ENCODE assay signal across 15 cellular contexts in genomic region chr16:3076577-3076976, GRCh38.
DNase-seq lines count a peak whose midpoint lies in the region; ATAC-seq and TF ChIP-seq lines count a peak whose summit lies in the region.
"Had no signal": no experiment of that assay in that cellular context is flagged by ENCODE, and none has a peak within 500 bp of the region (broad histone marks: within the 10 kb centered on the region; RNA-seq: fewer than 3 reads in every experiment).

No MANE protein-coding gene starts in this region.

- H3K36me3 Mint-ChIP-seq in activated T-cell treated with anti-CD3 and anti-CD28 coated beads, Interleukin-2, amount 50 U/mL, for 24 hours (ENCODE audit: low read depth): peaks cover 43% of the 10 kb centered on the region
- peaks cover 25% of the 10 kb centered on the region for H3K36me3 Mint-ChIP-seq in activated naive CD8-positive, alpha-beta T cell treated with anti-CD3 and anti-CD28 coated beads, Interleukin-2, amount 50 U/mL, for 24 hours (ENCODE audit: low read depth)
- H3K36me3 Mint-ChIP-seq in stimulated activated memory B cell treated with anti-CD40 and anti-IgM and Interleukin-4, amounts not matched to agents 10 μg/mL and 1 μg/mL and 100 μg/mL, for 72 hours: no peaks in the 10 kb centered on the region

- peaks cover 17% of the 10 kb centered on the region for H3K9me3 Mint-ChIP-seq in activated T-cell treated with anti-CD3 and anti-CD28 coated beads, Interleukin-2, amount 50 U/mL, for 24 hours
- H3K9me3 Mint-ChIP-seq in activated naive CD8-positive, alpha-beta T cell treated with anti-CD3 and anti-CD28 coated beads, Interleukin-2, amount 50 U/mL, for 24 hours: peaks cover 11% of the 10 kb centered on the region
- H3K9me3 Mint-ChIP-seq in stimulated activated memory B cell treated with anti-CD40 and anti-IgM and Interleukin-4, amounts not matched to agents 10 μg/mL and 1 μg/mL and 100 μg/mL, for 72 hours: no peaks in the 10 kb centered on the region

- peaks cover 5% of the 10 kb centered on the region; the same call in 1 of the 2 replicates for H3K79me2 ChIP-seq in Loucy (ENCODE audit: insufficient read depth, low read length)

- TF ChIP-seq CTCF in Loucy (conservative IDR thresholded peaks at IDR 0.05; ENCODE audit: low read length): no peak

- H3K9ac ChIP-seq in Loucy (ENCODE audit: low read depth, low read length, poor library complexity, severe bottlenecking): peak overlapping the region; percentile 100

- no peak for DNase-seq in activated T-cell treated with anti-CD3 and anti-CD28 coated beads, Interleukin-2, amount 50 U/mL, for 24 hours
- no peak for DNase-seq in activated T-cell treated with anti-CD3 and anti-CD28 coated beads, Interleukin-2, amount 50 U/mL, for 1 hour
- no peak for DNase-seq in activated naive CD8-positive, alpha-beta T cell treated with anti-CD3 and anti-CD28 coated beads, Interleukin-2, amount 50 U/mL, for 24 hours
- DNase-seq in NCI-H526 treated with DMSO at 0.1 percent for 48 hours (lab: John Stamatoyannopoulos, UW) (no peak), inferior parietal cortex (ENCODE audit: extremely low spot score) (no peak), NCI-H2107 (lab: John Stamatoyannopoulos, UW) (no peak)
- DNase-seq: Karpas-422, mesenchymal stem cell, NCI-H1436 treated with DMSO at 0.1 percent for 48 hours, NCI-H446, OCI-M1 had no signal

- peak overlapping the region; percentile 91 for H3K4me2 ChIP-seq in Loucy (ENCODE audit: low read depth, low read length, poor library complexity, severe bottlenecking)

- no peak overlapping the region for H2AFZ ChIP-seq in Loucy (ENCODE audit: low read length)

- ATAC-seq in activated naive CD8-positive, alpha-beta T cell treated with anti-CD3 and anti-CD28 coated beads, Interleukin-2, amount 50 U/mL, for 24 hours: no peak
- no peak for ATAC-seq in stimulated activated memory B cell treated with anti-CD40 and anti-IgM and Interleukin-4, amounts not matched to agents 10 μg/mL and 1 μg/mL and 100 μg/mL, for 72 hours
- ATAC-seq: sciatic nerve, SK-N-SH treated with all-trans-retinoic acid at 6 μM for 48 hours had no signal

- H3K27me3 ChIP-seq in Loucy (ENCODE audit: insufficient read depth, low read length, poor library complexity, severe bottlenecking): no peaks in the 10 kb centered on the region

- peak overlapping the region; percentile 97 for H3K27ac Mint-ChIP-seq in activated T-cell treated with anti-CD3 and anti-CD28 coated beads, Interleukin-2, amount 50 U/mL, for 24 hours
- H3K27ac Mint-ChIP-seq in activated naive CD8-positive, alpha-beta T cell treated with anti-CD3 and anti-CD28 coated beads, Interleukin-2, amount 50 U/mL, for 24 hours: peak overlapping the region; percentile 89
- H3K27ac Mint-ChIP-seq in stimulated activated memory B cell treated with anti-CD40 and anti-IgM and Interleukin-4, amounts not matched to agents 10 μg/mL and 1 μg/mL and 100 μg/mL, for 72 hours: peak overlapping the region; percentile 57

- peaks cover 14% of the 10 kb centered on the region for H3F3A ChIP-seq in Loucy (ENCODE audit: low read depth)

- H3K4me1 ChIP-seq in Loucy (ENCODE audit: insufficient read depth, low read length, poor library complexity, severe bottlenecking): peaks cover 50% of the 10 kb centered on the region

- no peaks in the 10 kb centered on the region for H3K9me3 ChIP-seq in Loucy (ENCODE audit: insufficient read depth, low read depth, low read length)

- no peaks in the 10 kb centered on the region for H3K27me3 Mint-ChIP-seq in activated T-cell treated with anti-CD3 and anti-CD28 coated beads, Interleukin-2, amount 50 U/mL, for 24 hours
- H3K27me3 Mint-ChIP-seq in activated naive CD8-positive, alpha-beta T cell treated with anti-CD3 and anti-CD28 coated beads, Interleukin-2, amount 50 U/mL, for 24 hours: no peaks in the 10 kb centered on the region
- H3K27me3 Mint-ChIP-seq in stimulated activated memory B cell treated with anti-CD40 and anti-IgM and Interleukin-4, amounts not matched to agents 10 μg/mL and 1 μg/mL and 100 μg/mL, for 72 hours: no peaks in the 10 kb centered on the region

- peak overlapping the region; percentile 91 for H3K4me3 ChIP-seq in Loucy (ENCODE audit: low read length, poor library complexity, severe bottlenecking)

- peak overlapping the region; percentile 75 for H3K4me3 Mint-ChIP-seq in activated T-cell treated with anti-CD3 and anti-CD28 coated beads, Interleukin-2, amount 50 U/mL, for 24 hours
- peak overlapping the region; percentile 35 for H3K4me3 Mint-ChIP-seq in activated naive CD8-positive, alpha-beta T cell treated with anti-CD3 and anti-CD28 coated beads, Interleukin-2, amount 50 U/mL, for 24 hours
- H3K4me3 Mint-ChIP-seq in stimulated activated memory B cell treated with anti-CD40 and anti-IgM and Interleukin-4, amounts not matched to agents 10 μg/mL and 1 μg/mL and 100 μg/mL, for 72 hours: no peak overlapping the region

- H3K9me2 ChIP-seq in Loucy (replicated peaks; ENCODE audit: low read depth, low read length): no peaks in the 10 kb centered on the region

- peaks cover 81% of the 10 kb centered on the region for H3K4me1 Mint-ChIP-seq in activated T-cell treated with anti-CD3 and anti-CD28 coated beads, Interleukin-2, amount 50 U/mL, for 24 hours (ENCODE audit: low read depth)
- peaks cover 78% of the 10 kb centered on the region for H3K4me1 Mint-ChIP-seq in activated naive CD8-positive, alpha-beta T cell treated with anti-CD3 and anti-CD28 coated beads, Interleukin-2, amount 50 U/mL, for 24 hours
- peaks cover 43% of the 10 kb centered on the region for H3K4me1 Mint-ChIP-seq in stimulated activated memory B cell treated with anti-CD40 and anti-IgM and Interleukin-4, amounts not matched to agents 10 μg/mL and 1 μg/mL and 100 μg/mL, for 72 hours

- H4K20me1 ChIP-seq in Loucy (ENCODE audit: insufficient read depth, low read length, poor library complexity, severe bottlenecking): no peaks in the 10 kb centered on the region

- H3K36me3 ChIP-seq in Loucy (ENCODE audit: insufficient read depth, low read length): no peaks in the 10 kb centered on the region
